ENCODE assay signal across 9 cellular contexts in genomic region chr19:7916908-7917291, GRCh38. TPM values are rescaled to one million over a fixed set of nuclear protein-coding genes. Genes with fewer than 3 reads are reported as not detected.
DNase-seq lines count a peak whose midpoint lies in the region; ATAC-seq, FAIRE-seq and TF ChIP-seq lines count a peak whose summit lies in the region.
"Had no signal": no experiment of that assay in that cellular context is flagged by ENCODE, and none has a peak within 500 bp of the region (broad histone marks: within the 10 kb centered on the region; RNA-seq: fewer than 3 reads in every experiment).

No MANE protein-coding gene starts in this region.

- peak overlapping the region; percentile 81 for H3K4me2 ChIP-seq in keratinocyte (ENCODE audit: control insufficient read depth, extremely low read depth, insufficient read depth, low read depth, low read length)

- no peak for ATAC-seq in activated naive CD4-positive, alpha-beta T cell treated with anti-CD3 and anti-CD28 coated beads, Interleukin-2, amount 50 U/mL, for 72 hours
- no peak for ATAC-seq in upper lobe of right lung

- H3K4me3 ChIP-seq in keratinocyte (ENCODE audit: control insufficient read depth in 2 of 3, extremely low read depth in 1 of 3, insufficient read depth in 2 of 3, low read depth in 1 of 3, low read length in 3 of 3), result peak overlapping the region; percentile 37 to 59 (median 38)
- peak overlapping the region; percentile 43 for H3K4me3 ChIP-seq in upper lobe of right lung

- no peaks in the 10 kb centered on the region for H3K9me3 ChIP-seq in keratinocyte (ENCODE audit: control insufficient read depth, low read depth, low read length)
- no peaks in the 10 kb centered on the region for H3K9me3 ChIP-seq in upper lobe of right lung

- in situ Hi-C loops in G401 (cut with HindIII; ENCODE audit: low sequenced_read_pairs), result no loop called here

- H3K27ac Mint-ChIP-seq in activated naive CD4-positive, alpha-beta T cell treated with anti-CD3 and anti-CD28 coated beads, Interleukin-2, amount 50 U/mL, for 24 hours, result no peak overlapping the region
- no peak overlapping the region for H3K27ac Mint-ChIP-seq in activated naive CD4-positive, alpha-beta T cell treated with anti-CD3 and anti-CD28 coated beads, Interleukin-2, amount 50 U/mL, for 72 hours
- H3K27ac Mint-ChIP-seq in activated T-helper 2 cell treated with anti-CD3 and anti-CD28 coated beads, Interferon-gamma antibody, Interleukin-2, Interleukin-4, amounts not matched to agents 10 μg/mL and 5 μg/mL and 100 μg/mL, durations not matched to agents 14 hours and 24 hours and 36 hours, result no peak overlapping the region

- no peaks in the 10 kb centered on the region for H3K9me1 ChIP-seq in keratinocyte (ENCODE audit: control insufficient read depth, extremely low read depth, insufficient read depth, low read length)

- no peak for FAIRE-seq in keratinocyte (lab: Jason Lieb, UNC)
- FAIRE-seq: frontal cortex had no signal

- H3K9ac ChIP-seq in keratinocyte (ENCODE audit: control insufficient read depth, extremely low read depth, insufficient read depth, low read length), result peak overlapping the region; percentile 61

- TF ChIP-seq CTCF in keratinocyte (optimal IDR thresholded peaks at IDR 0.05 in 1 of 3, IDR thresholded peaks at IDR 0.05 in 1 of 3, conservative IDR thresholded peaks at IDR 0.05 in 1 of 3; ENCODE audit: extremely low read depth in 1 of 3, insufficient read depth in 2 of 3, low read length in 3 of 3), result no peak
- no peak for TF ChIP-seq CTCF in upper lobe of right lung (IDR thresholded peaks at IDR 0.05)

- H3K79me2 ChIP-seq in keratinocyte (ENCODE audit: control insufficient read depth, insufficient read depth, low read length), result no peaks in the 10 kb centered on the region

- H3K27ac ChIP-seq in keratinocyte (ENCODE audit: control insufficient read depth, insufficient read depth, low read length) (no peak overlapping the region), upper lobe of right lung (peak overlapping the region; percentile 30)

- peaks cover 16% of the 10 kb centered on the region for H3K27me3 Mint-ChIP-seq in activated naive CD4-positive, alpha-beta T cell treated with anti-CD3 and anti-CD28 coated beads, Interleukin-2, amount 50 U/mL, for 24 hours
- peaks cover 26% of the 10 kb centered on the region for H3K27me3 Mint-ChIP-seq in activated T-helper 2 cell treated with anti-CD3 and anti-CD28 coated beads, Interferon-gamma antibody, Interleukin-2, Interleukin-4, amounts not matched to agents 10 μg/mL and 5 μg/mL and 100 μg/mL, durations not matched to agents 14 hours and 24 hours and 36 hours (ENCODE audit: low read depth)

- dilution Hi-C loops in keratinocyte (cut with MboI; ENCODE audit: extremely low pct_ligation_motif_present, low sequenced_read_pairs), result no loop called here

- H3K9me3 Mint-ChIP-seq in activated naive CD4-positive, alpha-beta T cell treated with anti-CD3 and anti-CD28 coated beads, Interleukin-2, amount 50 U/mL, for 24 hours, result no peaks in the 10 kb centered on the region
- no peaks in the 10 kb centered on the region for H3K9me3 Mint-ChIP-seq in activated naive CD4-positive, alpha-beta T cell treated with anti-CD3 and anti-CD28 coated beads, Interleukin-2, amount 50 U/mL, for 72 hours
- H3K9me3 Mint-ChIP-seq in activated T-helper 2 cell treated with anti-CD3 and anti-CD28 coated beads, Interferon-gamma antibody, Interleukin-2, Interleukin-4, amounts not matched to agents 10 μg/mL and 5 μg/mL and 100 μg/mL, durations not matched to agents 14 hours and 24 hours and 36 hours, result no peaks in the 10 kb centered on the region

- peak overlapping the region; percentile 37 for H2AFZ ChIP-seq in keratinocyte (ENCODE audit: control insufficient read depth, low read length)

- intact Hi-C loops in activated T-helper 2 cell treated with anti-CD3 and anti-CD28 coated beads, Interferon-gamma antibody, Interleukin-2, Interleukin-4, amounts not matched to agents 10 μg/mL and 5 μg/mL and 100 μg/mL, durations not matched to agents 14 hours and 24 hours and 36 hours (cut with micrococcal nuclease), result no loop called here
- intact Hi-C loops in upper lobe of right lung (cut with DNase I), result no loop called here

- peak overlapping the region; percentile 79 for H3K4me3 Mint-ChIP-seq in activated naive CD4-positive, alpha-beta T cell treated with anti-CD3 and anti-CD28 coated beads, Interleukin-2, amount 50 U/mL, for 24 hours
- peak overlapping the region; percentile 78 for H3K4me3 Mint-ChIP-seq in activated T-helper 2 cell treated with anti-CD3 and anti-CD28 coated beads, Interferon-gamma antibody, Interleukin-2, Interleukin-4, amounts not matched to agents 10 μg/mL and 5 μg/mL and 100 μg/mL, durations not matched to agents 14 hours and 24 hours and 36 hours (ENCODE audit: low read depth)

- H4K20me1 ChIP-seq in keratinocyte (ENCODE audit: control insufficient read depth, extremely low read depth, insufficient read depth, low read length), result no peaks in the 10 kb centered on the region

- no peak for DNase-seq in activated naive CD4-positive, alpha-beta T cell treated with anti-CD3 and anti-CD28 coated beads, Interleukin-2, amount 50 U/mL, for 72 hours (ENCODE audit: low spot score in 2 of 2)
- DNase-seq in activated T-helper 2 cell treated with anti-CD3 and anti-CD28 coated beads, Interferon-gamma antibody, Interleukin-2, Interleukin-4, amounts not matched to agents 10 μg/mL and 5 μg/mL and 100 μg/mL, durations not matched to agents 14 hours and 24 hours and 36 hours (ENCODE audit: low spot score), result no peak
- DNase-seq in keratinocyte (ENCODE audit: low read depth, low spot score), result no peak
- DNase-seq in upper lobe of right lung, result no peak
- no peak for DNase-seq in NCI-H345 (lab: John Stamatoyannopoulos, UW)
- no peak for DNase-seq in Kasumi-1 (lab: John Stamatoyannopoulos, UW)
- DNase-seq in G401 (ENCODE audit: low spot score), result no peak

- H3K27me3 ChIP-seq in keratinocyte (ENCODE audit: control insufficient read depth, extremely low read depth, insufficient read depth, low read length), result peaks cover 24% of the 10 kb centered on the region
- H3K27me3 ChIP-seq in upper lobe of right lung, result peaks cover 28% of the 10 kb centered on the region

- H3K36me3 Mint-ChIP-seq in activated naive CD4-positive, alpha-beta T cell treated with anti-CD3 and anti-CD28 coated beads, Interleukin-2, amount 50 U/mL, for 24 hours, result peaks cover 6% of the 10 kb centered on the region
- peaks cover 4 to 5% of the 10 kb centered on the region in 2 donors for H3K36me3 Mint-ChIP-seq in activated naive CD4-positive, alpha-beta T cell treated with anti-CD3 and anti-CD28 coated beads, Interleukin-2, amount 50 U/mL, for 72 hours
- H3K36me3 Mint-ChIP-seq in activated T-helper 2 cell treated with anti-CD3 and anti-CD28 coated beads, Interferon-gamma antibody, Interleukin-2, Interleukin-4, amounts not matched to agents 10 μg/mL and 5 μg/mL and 100 μg/mL, durations not matched to agents 14 hours and 24 hours and 36 hours (ENCODE audit: low read depth), result peaks cover 12% of the 10 kb centered on the region

- H3K36me3 ChIP-seq in keratinocyte (ENCODE audit: control insufficient read depth in 2 of 2, extremely low read depth in 1 of 2, insufficient read depth in 2 of 2, low read length in 2 of 2) (peaks cover 3 to 6% of the 10 kb centered on the region in 2 experiments), upper lobe of right lung (peaks cover 13% of the 10 kb centered on the region)

- H3K4me1 ChIP-seq in keratinocyte (ENCODE audit: control insufficient read depth, extremely low read depth, insufficient read depth, low read length) (peaks cover 18% of the 10 kb centered on the region), upper lobe of right lung (peaks cover 31% of the 10 kb centered on the region)

- H3K4me1 Mint-ChIP-seq in activated naive CD4-positive, alpha-beta T cell treated with anti-CD3 and anti-CD28 coated beads, Interleukin-2, amount 50 U/mL, for 24 hours, result peaks cover 31% of the 10 kb centered on the region
- peaks cover 15% of the 10 kb centered on the region for H3K4me1 Mint-ChIP-seq in activated T-helper 2 cell treated with anti-CD3 and anti-CD28 coated beads, Interferon-gamma antibody, Interleukin-2, Interleukin-4, amounts not matched to agents 10 μg/mL and 5 μg/mL and 100 μg/mL, durations not matched to agents 14 hours and 24 hours and 36 hours (ENCODE audit: low read depth)

RNA-seq across cellular contexts. Expression of gene TGFBR3L, which starts 2.3 kb away (rescaled TPM):
- 1 to 10 TPM; 3.3 to 5.8 TPM for total RNA-seq in activated naive CD4-positive, alpha-beta T cell treated with anti-CD3 and anti-CD28 coated beads, Interleukin-2, amount 50 U/mL, for 72 hours
- 6.3 TPM in 2 replicates for total RNA-seq in activated T-helper 2 cell treated with anti-CD3 and anti-CD28 coated beads, Interferon-gamma antibody, Interleukin-2, Interleukin-4, amounts not matched to agents 10 μg/mL and 5 μg/mL and 100 μg/mL, durations not matched to agents 14 hours and 24 hours and 36 hours
- 0.28 to 0.72 TPM (median 0.68 TPM) in 3 replicates for polyA plus RNA-seq in keratinocyte
- polyA plus RNA-seq in keratinocyte (2011; ENCODE audit: low read depth), result 6.7 TPM
- 0.29 and 1.6 TPM in 2 replicates for polyA plus RNA-seq in keratinocyte (2011; cell fraction: cytosol; rRNA removed)
- 0.34 and 1.3 TPM in 2 replicates for polyA plus RNA-seq in keratinocyte (2011; cell fraction: nucleus; rRNA removed)
- 1.8 and 10.1 TPM in 2 replicates for polyA plus RNA-seq in keratinocyte (2012; ENCODE audit: low replicate concordance)
- not detected in 3 replicates for polyA minus RNA-seq in keratinocyte
- polyA minus RNA-seq in keratinocyte (2011; cell fraction: cytosol; rRNA and poly(A)+ RNA removed), result not detected
- polyA minus RNA-seq in keratinocyte (2011; cell fraction: nucleus; rRNA and poly(A)+ RNA removed), result 1.5 TPM in 1 of 2 replicates, not detected in the other
- total RNA-seq in upper lobe of right lung, result 1.2 TPM
- total RNA-seq in G401 (2014; rRNA removed; shearing (Covaris generic)), result not detected in 2 replicates
- total RNA-seq: frontal cortex had no signal

RNA-seq across cellular contexts. Expression of gene SNAPC2, which starts 3.2 kb away (rescaled TPM):
- 10 to 100 TPM; 16.0 to 22.0 TPM for total RNA-seq in activated naive CD4-positive, alpha-beta T cell treated with anti-CD3 and anti-CD28 coated beads, Interleukin-2, amount 50 U/mL, for 72 hours
- 18.4 and 19.5 TPM in 2 replicates for total RNA-seq in activated T-helper 2 cell treated with anti-CD3 and anti-CD28 coated beads, Interferon-gamma antibody, Interleukin-2, Interleukin-4, amounts not matched to agents 10 μg/mL and 5 μg/mL and 100 μg/mL, durations not matched to agents 14 hours and 24 hours and 36 hours
- polyA plus RNA-seq in keratinocyte, result 10.7 to 15.5 TPM (median 10.8 TPM) in 3 replicates
- 5.6 TPM for polyA plus RNA-seq in keratinocyte (2011; ENCODE audit: low read depth)
- polyA plus RNA-seq in keratinocyte (2011; cell fraction: cytosol; rRNA removed), result 8.6 and 20.3 TPM in 2 replicates
- polyA plus RNA-seq in keratinocyte (2011; cell fraction: nucleus; rRNA removed), result 6.8 and 12.3 TPM in 2 replicates
- 20.4 and 21.6 TPM in 2 replicates for polyA plus RNA-seq in keratinocyte (2012; ENCODE audit: low replicate concordance)
- 5.8 to 18.7 TPM (median 15.3 TPM) in 3 replicates for polyA minus RNA-seq in keratinocyte
- polyA minus RNA-seq in keratinocyte (2011; cell fraction: cytosol; rRNA and poly(A)+ RNA removed), result 15.5 TPM
- 6.1 and 6.4 TPM in 2 replicates for polyA minus RNA-seq in keratinocyte (2011; cell fraction: nucleus; rRNA and poly(A)+ RNA removed)
- total RNA-seq in upper lobe of right lung, result 28.9 TPM
- 35.1 and 37.8 TPM in 2 replicates for total RNA-seq in G401 (2014; rRNA removed; shearing (Covaris generic))

RNA-seq across cellular contexts. Expression of gene CTXN1, which starts 9.0 kb away (rescaled TPM):
- total RNA-seq in activated naive CD4-positive, alpha-beta T cell treated with anti-CD3 and anti-CD28 coated beads, Interleukin-2, amount 50 U/mL, for 72 hours, result under 1 TPM in 1 of 2 donors, not detected in 1; 0.78 TPM
- 0.50 and 0.53 TPM in 2 replicates for total RNA-seq in activated T-helper 2 cell treated with anti-CD3 and anti-CD28 coated beads, Interferon-gamma antibody, Interleukin-2, Interleukin-4, amounts not matched to agents 10 μg/mL and 5 μg/mL and 100 μg/mL, durations not matched to agents 14 hours and 24 hours and 36 hours
- polyA plus RNA-seq in keratinocyte, result 0.41 to 2.1 TPM (median 1.5 TPM) in 3 replicates
- polyA plus RNA-seq in keratinocyte (2011; ENCODE audit: low read depth), result 1.2 TPM
- 1.9 and 10.7 TPM in 2 replicates for polyA plus RNA-seq in keratinocyte (2011; cell fraction: cytosol; rRNA removed)
- 1.7 and 3.9 TPM in 2 replicates for polyA plus RNA-seq in keratinocyte (2011; cell fraction: nucleus; rRNA removed)
- polyA plus RNA-seq in keratinocyte (2012; ENCODE audit: low replicate concordance), result 5.0 and 6.3 TPM in 2 replicates
- 0.22 to 2.0 TPM (median 0.30 TPM) in 3 replicates for polyA minus RNA-seq in keratinocyte
- 30.5 TPM for polyA minus RNA-seq in keratinocyte (2011; cell fraction: cytosol; rRNA and poly(A)+ RNA removed)
- 0.62 and 4.4 TPM in 2 replicates for polyA minus RNA-seq in keratinocyte (2011; cell fraction: nucleus; rRNA and poly(A)+ RNA removed)
- total RNA-seq in upper lobe of right lung, result 1.2 TPM
- total RNA-seq in G401 (2014; rRNA removed; shearing (Covaris generic)), result 27.0 and 27.3 TPM in 2 replicates

RNA-seq across cellular contexts. Expression of gene MAP2K7, which starts 13.2 kb away (rescaled TPM):
- total RNA-seq in activated naive CD4-positive, alpha-beta T cell treated with anti-CD3 and anti-CD28 coated beads, Interleukin-2, amount 50 U/mL, for 72 hours, result 10 to 100 TPM; 38.4 to 55.3 TPM
- 43.0 and 44.6 TPM in 2 replicates for total RNA-seq in activated T-helper 2 cell treated with anti-CD3 and anti-CD28 coated beads, Interferon-gamma antibody, Interleukin-2, Interleukin-4, amounts not matched to agents 10 μg/mL and 5 μg/mL and 100 μg/mL, durations not matched to agents 14 hours and 24 hours and 36 hours
- polyA plus RNA-seq in keratinocyte, result 8.4 to 11.7 TPM (median 10.9 TPM) in 3 replicates
- polyA plus RNA-seq in keratinocyte (2011; ENCODE audit: low read depth), result 15.8 TPM
- polyA plus RNA-seq in keratinocyte (2011; cell fraction: cytosol; rRNA removed), result 5.2 and 11.4 TPM in 2 replicates
- 18.9 and 22.4 TPM in 2 replicates for polyA plus RNA-seq in keratinocyte (2011; cell fraction: nucleus; rRNA removed)
- 14.5 and 18.4 TPM in 2 replicates for polyA plus RNA-seq in keratinocyte (2012; ENCODE audit: low replicate concordance)
- polyA minus RNA-seq in keratinocyte, result 7.8 to 18.9 TPM (median 8.1 TPM) in 3 replicates
- 23.4 TPM for polyA minus RNA-seq in keratinocyte (2011; cell fraction: cytosol; rRNA and poly(A)+ RNA removed)
- 11.3 and 15.2 TPM in 2 replicates for polyA minus RNA-seq in keratinocyte (2011; cell fraction: nucleus; rRNA and poly(A)+ RNA removed)
- total RNA-seq in upper lobe of right lung, result 36.4 TPM
- total RNA-seq in G401 (2014; rRNA removed; shearing (Covaris generic)), result 14.2 and 16.2 TPM in 2 replicates

RNA-seq across cellular contexts. Expression of gene TIMM44, which starts 26.6 kb away (rescaled TPM):
- 10 to 100 TPM; 66.0 to 99.3 TPM for total RNA-seq in activated naive CD4-positive, alpha-beta T cell treated with anti-CD3 and anti-CD28 coated beads, Interleukin-2, amount 50 U/mL, for 72 hours
- total RNA-seq in activated T-helper 2 cell treated with anti-CD3 and anti-CD28 coated beads, Interferon-gamma antibody, Interleukin-2, Interleukin-4, amounts not matched to agents 10 μg/mL and 5 μg/mL and 100 μg/mL, durations not matched to agents 14 hours and 24 hours and 36 hours, result 79.2 and 90.2 TPM in 2 replicates
- 32.4 to 37.1 TPM (median 34.8 TPM) in 3 replicates for polyA plus RNA-seq in keratinocyte
- 29.0 TPM for polyA plus RNA-seq in keratinocyte (2011; ENCODE audit: low read depth)
- 23.2 and 44.5 TPM in 2 replicates for polyA plus RNA-seq in keratinocyte (2011; cell fraction: cytosol; rRNA removed)
- polyA plus RNA-seq in keratinocyte (2011; cell fraction: nucleus; rRNA removed), result 48.6 and 57.5 TPM in 2 replicates
- polyA plus RNA-seq in keratinocyte (2012; ENCODE audit: low replicate concordance), result 43.7 and 46.1 TPM in 2 replicates
- 15.3 to 25.4 TPM (median 20.0 TPM) in 3 replicates for polyA minus RNA-seq in keratinocyte
- 40.5 TPM for polyA minus RNA-seq in keratinocyte (2011; cell fraction: cytosol; rRNA and poly(A)+ RNA removed)
- 23.8 and 25.2 TPM in 2 replicates for polyA minus RNA-seq in keratinocyte (2011; cell fraction: nucleus; rRNA and poly(A)+ RNA removed)
- 49.8 TPM for total RNA-seq in upper lobe of right lung
- total RNA-seq in G401 (2014; rRNA removed; shearing (Covaris generic)), result 100 and 168 TPM in 2 replicates

Comparison
In these comparisons a context has a peak if more than half of its experiments do, and no peak if none do; other contexts are left out.
1. RNA of gene CTXN1, which starts 9.0 kb away (total RNA-seq): 27.0 to 27.3 TPM in G401; 1.2 TPM in upper lobe of right lung (single experiment), 0.78 TPM in activated naive CD4-positive, alpha-beta T cell treated with anti-CD3 and anti-CD28 coated beads, Interleukin-2, amount 50 U/mL, for 72 hours and 0.50 to 0.53 TPM in activated T-helper 2 cell treated with anti-CD3 and anti-CD28 coated beads, Interferon-gamma antibody, Interleukin-2, Interleukin-4, amounts not matched to agents 10 μg/mL and 5 μg/mL and 100 μg/mL, durations not matched to agents 14 hours and 24 hours and 36 hours; every median in the first group is over 10 times any median in the second.